14 cellular contexts compared by ENCODE assay signal in the genomic region with DNA sequence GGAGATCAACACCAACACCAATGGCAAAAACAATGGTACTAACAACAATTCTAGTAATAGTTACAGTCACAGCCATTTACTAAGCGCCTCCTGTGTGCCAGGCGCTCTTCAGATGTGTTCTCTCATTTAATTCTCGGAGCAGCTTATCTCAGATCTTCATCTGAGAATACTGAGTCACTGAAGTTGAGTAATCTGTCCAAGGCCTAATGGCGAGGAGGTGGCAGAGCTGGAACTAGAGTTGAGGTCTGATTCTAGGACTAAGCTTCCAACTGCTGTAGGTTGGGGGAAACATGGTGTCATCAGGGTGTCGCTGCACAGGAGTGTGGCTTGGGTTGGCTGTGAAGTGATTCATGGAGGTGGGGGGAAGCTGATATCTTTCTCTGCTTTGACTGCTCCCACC.
A peak's percentile ranks its signal among the peaks of the same experiment; 100 is the strongest.
DNase-seq lines count a peak whose midpoint lies in the region; ATAC-seq, FAIRE-seq and TF ChIP-seq lines count a peak whose summit lies in the region.
"Had no signal": no experiment of that assay in that cellular context is flagged by ENCODE, and none has a peak within 500 bp of the region (broad histone marks: within the 10 kb centered on the region; RNA-seq: fewer than 3 reads in every experiment).

No MANE protein-coding gene starts in this region.

- H3K9ac ChIP-seq in colonic mucosa (ENCODE audit: low read depth in 2 of 2, low read length in 2 of 2) = no peak overlapping the region

- peak; percentile 16 for DNase-seq in activated CD4-positive, CD25-positive, alpha-beta regulatory T cell treated with anti-CD3 and anti-CD28 coated beads, Interleukin-2, amount 50 U/mL, for 72 hours
- DNase-seq in activated CD4-positive, CD25-positive, alpha-beta regulatory T cell (lab: John Stamatoyannopoulos, UW) = no peak
- peak; percentile 42 for DNase-seq in RCC 7860 (ENCODE audit: low spot score)
- DNase-seq in colonic mucosa = peak; percentile 1
- peak; percentile 22 for DNase-seq in sciatic nerve (ENCODE audit: low spot score)
- no peak for DNase-seq in RPMI8226
- DNase-seq: activated CD4-positive, alpha-beta T cell treated with anti-CD3 and anti-CD28 coated beads for 4 hours; nephron progenitor cell had no signal

- no peak overlapping the region for H3K27ac ChIP-seq in colonic mucosa
- H3K27ac ChIP-seq: cardiac muscle cell had no signal

- no peak overlapping the region for H3K4me3 ChIP-seq in colonic mucosa
- H3K4me3 ChIP-seq: cardiac muscle cell, lung had no signal

- ATAC-seq in sciatic nerve = no peak
- ATAC-seq in GM21619 (IDR thresholded peaks at IDR 0.05; ENCODE audit: unreplicated experiment) = no peak
- no peak for ATAC-seq in GM18502 (IDR thresholded peaks at IDR 0.05; ENCODE audit: poor library complexity, unreplicated experiment)

- no peaks in the 10 kb centered on the region for H3K36me3 ChIP-seq in colonic mucosa
- H3K36me3 ChIP-seq: cardiac muscle cell had no signal

- H3K9me3 ChIP-seq in colonic mucosa = no peaks in the 10 kb centered on the region
- H3K9me3 ChIP-seq: Caco-2 had no signal

- TF ChIP-seq CTCF in colonic mucosa (IDR thresholded peaks at IDR 0.05) = no peak

- no peaks in the 10 kb centered on the region for H3K27me3 ChIP-seq in colonic mucosa
- H3K27me3 ChIP-seq: cardiac muscle cell had no signal

- FAIRE-seq in RCC 7860 (lab: Jason Lieb, UNC) = no peak
- FAIRE-seq: small intestine had no signal

- intact Hi-C loops in colonic mucosa (cut with DNase I) (no loop called here), sciatic nerve (cut with DNase I) (no loop called here)

- no peaks in the 10 kb centered on the region for H3K4me1 ChIP-seq in colonic mucosa
- H3K4me1 ChIP-seq: Caco-2 had no signal

Comparison
In these comparisons a context has a peak if more than half of its experiments do, and no peak if none do; other contexts are left out.
1. DNase-seq: peak in activated CD4-positive, CD25-positive, alpha-beta regulatory T cell treated with anti-CD3 and anti-CD28 coated beads, Interleukin-2, amount 50 U/mL, for 72 hours (single experiment), RCC 7860 (single experiment), colonic mucosa (single experiment) and sciatic nerve (single experiment); none in activated CD4-positive, CD25-positive, alpha-beta regulatory T cell (0 of 4) and RPMI8226 (single experiment).